In the genomic region with DNA sequence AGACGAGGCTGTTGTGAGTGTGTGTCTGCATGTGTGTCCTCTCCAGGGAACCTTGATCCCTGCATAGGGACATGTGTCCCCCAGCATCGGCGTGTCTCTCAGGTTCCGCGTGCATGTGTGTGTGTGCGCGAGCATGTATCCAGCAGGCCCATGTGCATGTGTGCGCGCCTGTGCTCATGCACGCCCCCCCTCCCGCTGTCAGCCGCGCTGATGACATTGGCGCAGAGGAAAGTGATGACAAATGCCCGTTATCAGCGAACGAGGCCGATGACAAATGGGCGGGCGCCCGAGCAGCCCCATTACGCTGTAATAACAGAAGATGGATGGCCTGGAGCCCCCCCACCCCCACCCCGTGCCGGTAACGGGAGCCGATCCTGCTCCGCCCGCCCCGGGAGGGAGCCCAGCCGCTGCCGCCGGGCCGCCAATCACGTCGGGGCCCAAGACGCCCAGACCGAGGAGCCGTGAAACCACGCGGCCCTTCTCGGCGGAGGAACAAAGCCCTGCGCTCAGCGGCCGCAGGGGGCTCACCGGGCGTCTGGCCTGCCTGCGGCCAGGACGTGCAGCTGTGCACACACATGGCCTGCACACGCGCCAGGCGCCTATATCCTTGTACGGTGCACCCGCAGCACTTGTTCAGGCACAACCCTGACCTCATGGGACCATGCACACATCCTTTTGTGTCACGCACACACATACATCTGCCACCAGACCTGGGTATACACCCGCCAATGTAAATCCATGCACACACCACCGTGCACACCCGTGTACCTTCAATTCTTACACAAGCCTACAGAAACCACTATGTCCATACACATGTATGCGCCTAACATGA, we compare ENCODE assay signal across 9 cellular contexts. TPM values are rescaled to one million over a fixed set of nuclear protein-coding genes. Genes with fewer than 3 reads are reported as not detected.
DNase-seq lines count a peak whose midpoint lies in the region; ATAC-seq and TF ChIP-seq lines count a peak whose summit lies in the region.
"Had no signal": no experiment of that assay in that cellular context is flagged by ENCODE, and none has a peak within 500 bp of the region (broad histone marks: within the 10 kb centered on the region; RNA-seq: fewer than 3 reads in every experiment).

No MANE protein-coding gene starts in this region.

- no peak overlapping the region for H3K4me2 ChIP-seq in neural cell (ENCODE audit: low read length)

- no peak for TF ChIP-seq CTCF in neural cell (IDR thresholded peaks at IDR 0.05; ENCODE audit: poor library complexity, severe bottlenecking)

- in situ Hi-C loops in HAP-1 (cut with MboI; ENCODE audit: low sequenced_read_pairs): loop anchor here (10.0 kb wide), 1 partner anchor 272 kb away; no protein-coding TSS in a partner anchor

- no peak for ATAC-seq in activated CD4-positive, CD25-positive, alpha-beta regulatory T cell treated with anti-CD3 and anti-CD28 coated beads, Interleukin-2, amount 50 U/mL, for 24 hours
- ATAC-seq in GM19467 (IDR thresholded peaks at IDR 0.05; ENCODE audit: unreplicated experiment): no peak
- ATAC-seq: HCT116 had no signal

- H3K9ac ChIP-seq in neural cell (ENCODE audit: low read length): no peak overlapping the region

- H3K9me3 ChIP-seq in neural cell (ENCODE audit: low read length): no peaks in the 10 kb centered on the region
- H3K9me3 ChIP-seq in HAP-1: no peaks in the 10 kb centered on the region

- no peaks in the 10 kb centered on the region for H3K36me3 ChIP-seq in neural cell (ENCODE audit: insufficient read depth, low read length)
- no peaks in the 10 kb centered on the region for H3K36me3 ChIP-seq in HAP-1 (replicated peaks)

- H3K27me3 ChIP-seq in neural cell (ENCODE audit: insufficient read depth, low read depth, low read length) (peaks cover 22% of the 10 kb centered on the region), HAP-1 (ENCODE audit: low read depth) (no peaks in the 10 kb centered on the region)

- H3K4me3 ChIP-seq in neural cell (ENCODE audit: low read length) (peak overlapping the region; percentile 5), HAP-1 (no peak overlapping the region)

- TF ChIP-seq EP300 in Ishikawa (IDR thresholded peaks at IDR 0.05; ENCODE audit: borderline replicate concordance): no peak
- TF ChIP-seq EP300 in neural cell (conservative IDR thresholded peaks at IDR 0.05; ENCODE audit: poor library complexity, severe bottlenecking): no peak

- no peak overlapping the region for H3K27ac ChIP-seq in caudate nucleus (ENCODE audit: low read depth, low read length)
- no peak overlapping the region for H3K27ac ChIP-seq in neural cell (ENCODE audit: low read length)

- no peaks in the 10 kb centered on the region for H3F3A ChIP-seq in neural cell (ENCODE audit: insufficient read depth, low read length, poor library complexity, severe bottlenecking)

- H3K79me2 ChIP-seq in neural cell (replicated peaks; ENCODE audit: insufficient read depth, low read length): no peaks in the 10 kb centered on the region

- TF ChIP-seq RAD21 in Ishikawa (IDR thresholded peaks at IDR 0.05; ENCODE audit: low read depth): no peak
- TF ChIP-seq RAD21 in neural cell (conservative IDR thresholded peaks at IDR 0.05): no peak

- H2AFZ ChIP-seq in neural cell (ENCODE audit: low read depth, low read length): no peak overlapping the region

- H3K9me2 ChIP-seq in neural cell (ENCODE audit: insufficient read depth, low read length): no peaks in the 10 kb centered on the region

- H3K4me1 ChIP-seq in HAP-1: peaks cover 6% of the 10 kb centered on the region

- H4K20me1 ChIP-seq in neural cell (ENCODE audit: insufficient read depth): no peaks in the 10 kb centered on the region

- DNase-seq in DMS53 treated with DMSO at 0.1 percent for 48 hours (lab: John Stamatoyannopoulos, UW; ENCODE audit: unreplicated experiment) (peak; percentile 16), caudate nucleus (lab: John Stamatoyannopoulos, UW) (peak in 35 of 61 donors; percentile 9 to 74 (median 30)), HAP-1 (ENCODE audit: low spot score in 2 of 2) (no peak)
- no peak for DNase-seq in effector CD4-positive, alpha-beta T cell

TF ChIP-seq in Ishikawa, 13 proteins besides CTCF, POLR2A, EP300 and RAD21 (continues in another document):
- TF ChIP-seq CREB1 (IDR thresholded peaks at IDR 0.05; ENCODE audit: low read depth): no peak
- peak; percentile 28; the same call in 1 of the 2 replicates for TF ChIP-seq YY1 (IDR thresholded peaks at IDR 0.05; ENCODE audit: low read depth)
- no peak for TF ChIP-seq REST (IDR thresholded peaks at IDR 0.05; ENCODE audit: low read depth)
- TF ChIP-seq ZBTB7A (IDR thresholded peaks at IDR 0.05; ENCODE audit: low read depth): peak; percentile 63; the same call in 1 of the 2 replicates
- TF ChIP-seq TCF12 (IDR thresholded peaks at IDR 0.05; ENCODE audit: low read depth): peak; percentile 71; the same call in 1 of the 2 replicates
- no peak for TF ChIP-seq TEAD4 (IDR thresholded peaks at IDR 0.05)
- no peak for TF ChIP-seq FOXM1 (IDR thresholded peaks at IDR 0.05; ENCODE audit: borderline replicate concordance, low read depth)
- TF ChIP-seq, protein P1, sequence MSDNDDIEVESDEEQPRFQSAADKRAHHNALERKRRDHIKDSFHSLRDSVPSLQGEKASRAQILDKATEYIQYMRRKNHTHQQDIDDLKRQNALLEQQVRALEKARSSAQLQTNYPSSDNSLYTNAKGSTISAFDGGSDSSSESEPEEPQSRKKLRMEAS (IDR thresholded peaks at IDR 0.05): peak; percentile 83
- TF ChIP-seq TAF1 (IDR thresholded peaks at IDR 0.05; ENCODE audit: low read depth): no peak

TF ChIP-seq in neural cell, 6 proteins besides CTCF, POLR2A, EP300 and RAD21:
- TF ChIP-seq REST (IDR thresholded peaks at IDR 0.05; ENCODE audit: borderline replicate concordance) (no peak), POLR2AphosphoS5 (IDR thresholded peaks at IDR 0.05) (peak; percentile 49), EZH2 (IDR thresholded peaks at IDR 0.05; ENCODE audit: borderline replicate concordance, insufficient read depth, low read length, poor library complexity, severe bottlenecking) (no peak)
TF ChIP-seq in neural cell: peak in this region for 1.

RNA-seq across cellular contexts. Expression of gene POLL, which starts 21.5 kb away (rescaled TPM):
- 23.0 and 30.8 TPM in 2 replicates for polyA plus RNA-seq in neural cell
- polyA minus RNA-seq in neural cell: 15.9 and 17.5 TPM in 2 replicates

RNA-seq across cellular contexts. Expression of gene DPCD, which starts 21.6 kb away (rescaled TPM):
- 173 and 234 TPM in 2 replicates for polyA plus RNA-seq in neural cell
- polyA minus RNA-seq in neural cell: 30.8 and 33.4 TPM in 2 replicates

Comparison
In these comparisons a context has a peak if more than half of its experiments do, and no peak if none do; other contexts are left out.
1. DNase-seq: peak in DMS53 treated with DMSO at 0.1 percent for 48 hours (single experiment) and caudate nucleus (35 of 61); none in HAP-1 (0 of 2) and effector CD4-positive, alpha-beta T cell (single experiment).